ENCODE assay signal across 12 cellular contexts in genomic region chr16:66359012-66359411, GRCh38. TPM values are rescaled to one million over a fixed set of nuclear protein-coding genes. Genes with fewer than 3 reads are reported as not detected.
DNase-seq lines count a peak whose midpoint lies in the region; ATAC-seq, FAIRE-seq and TF ChIP-seq lines count a peak whose summit lies in the region.
"Had no signal": no experiment of that assay in that cellular context is flagged by ENCODE, and none has a peak within 500 bp of the region (broad histone marks: within the 10 kb centered on the region; RNA-seq: fewer than 3 reads in every experiment).

No MANE protein-coding gene starts in this region.

- H3K4me1 ChIP-seq in keratinocyte (ENCODE audit: control insufficient read depth, extremely low read depth, insufficient read depth, low read length): peaks cover 24% of the 10 kb centered on the region
- H3K4me1 ChIP-seq: BE2C had no signal

- no peaks in the 10 kb centered on the region for H4K20me1 ChIP-seq in keratinocyte (ENCODE audit: control insufficient read depth, extremely low read depth, insufficient read depth, low read length)

- H3K27me3 ChIP-seq in keratinocyte (ENCODE audit: control insufficient read depth, extremely low read depth, insufficient read depth, low read length): peaks cover 11% of the 10 kb centered on the region

- dilution Hi-C loops in keratinocyte (cut with MboI; ENCODE audit: extremely low pct_ligation_motif_present, low sequenced_read_pairs): no loop called here

- in situ Hi-C loops in ACHN (cut with HindIII; ENCODE audit: low pct_ligation_motif_present, low pct_unique_long_range_greater_than_20kb, low sequenced_read_pairs) (no loop called here), astrocyte of the spinal cord (cut with HindIII; ENCODE audit: low sequenced_read_pairs) (no loop called here)

- DNase-seq in ACHN (peak; percentile 64), HS-5 (ENCODE audit: low read depth) (peak; percentile 30), astrocyte of the spinal cord (ENCODE audit: low read depth, low spot score) (peak; percentile 56), keratinocyte (ENCODE audit: low read depth, low spot score) (peak; percentile 32), SK-N-DZ (ENCODE audit: low spot score) (no peak)
- DNase-seq in stimulated activated CD4-positive, alpha-beta T cell treated with anti-CD3 and anti-CD28 coated beads, Interleukin-15, amount 100 ng/mL, for 24 hours: no peak
- DNase-seq: activated CD8-positive, alpha-beta memory T cell treated with anti-CD3 and anti-CD28 coated beads for 24 hours; GF-D8; naive B cell had no signal

- no peaks in the 10 kb centered on the region for H3K9me3 ChIP-seq in keratinocyte (ENCODE audit: control insufficient read depth, low read depth, low read length)
- H3K9me3 ChIP-seq: BE2C had no signal

- no peak overlapping the region for H3K27ac ChIP-seq in keratinocyte (ENCODE audit: control insufficient read depth, insufficient read depth, low read length)

- H3K36me3 ChIP-seq in keratinocyte (ENCODE audit: control insufficient read depth in 2 of 2, extremely low read depth in 1 of 2, insufficient read depth in 2 of 2, low read length in 2 of 2): no peaks in the 10 kb centered on the region
- H3K36me3 ChIP-seq: BE2C had no signal

- no peak overlapping the region for H2AFZ ChIP-seq in keratinocyte (ENCODE audit: control insufficient read depth, low read length)

- H3K79me2 ChIP-seq in keratinocyte (ENCODE audit: control insufficient read depth, insufficient read depth, low read length): no peaks in the 10 kb centered on the region

- H3K4me3 ChIP-seq in astrocyte of the spinal cord (ENCODE audit: low read depth, low read length) (no peak overlapping the region), keratinocyte (ENCODE audit: control insufficient read depth in 2 of 3, extremely low read depth in 1 of 3, insufficient read depth in 2 of 3, low read depth in 1 of 3, low read length in 3 of 3) (no peak overlapping the region)

- FAIRE-seq in keratinocyte (lab: Jason Lieb, UNC): peak; percentile 29

- no peak for TF ChIP-seq CTCF in astrocyte of the spinal cord (IDR thresholded peaks at IDR 0.05; ENCODE audit: low read depth, low read length)
- TF ChIP-seq CTCF in keratinocyte (optimal IDR thresholded peaks at IDR 0.05 in 1 of 3, IDR thresholded peaks at IDR 0.05 in 1 of 3, conservative IDR thresholded peaks at IDR 0.05 in 1 of 3; ENCODE audit: extremely low read depth in 1 of 3, insufficient read depth in 2 of 3, low read length in 3 of 3): no peak

- no peak overlapping the region for H3K9ac ChIP-seq in keratinocyte (ENCODE audit: control insufficient read depth, extremely low read depth, insufficient read depth, low read length)

- H3K4me2 ChIP-seq in keratinocyte (ENCODE audit: control insufficient read depth, extremely low read depth, insufficient read depth, low read depth, low read length): peak overlapping the region; percentile 25

- no peaks in the 10 kb centered on the region for H3K9me1 ChIP-seq in keratinocyte (ENCODE audit: control insufficient read depth, extremely low read depth, insufficient read depth, low read length)

- ATAC-seq in HG03520 (IDR thresholded peaks at IDR 0.05; ENCODE audit: unreplicated experiment): no peak
- ATAC-seq in HG02938 (IDR thresholded peaks at IDR 0.05; ENCODE audit: unreplicated experiment): no peak

RNA-seq across cellular contexts. Expression of gene CDH5, which starts 7.5 kb away (rescaled TPM):
- polyA plus RNA-seq in keratinocyte: 0.02 to 0.05 TPM in 2 of 3 replicates, not detected in the other
- 0.85 TPM for polyA plus RNA-seq in keratinocyte (2011; ENCODE audit: low read depth)
- polyA plus RNA-seq in keratinocyte (2011; cell fraction: cytosol; rRNA removed): 0.01 TPM in 1 of 2 replicates, not detected in the other
- 0.06 and 0.12 TPM in 2 replicates for polyA plus RNA-seq in keratinocyte (2011; cell fraction: nucleus; rRNA removed)
- 0.06 TPM in 1 of 2 replicates, not detected in the other for polyA plus RNA-seq in keratinocyte (2012; ENCODE audit: low replicate concordance)
- polyA minus RNA-seq in keratinocyte: not detected in 3 replicates
- not detected for polyA minus RNA-seq in keratinocyte (2011; cell fraction: cytosol; rRNA and poly(A)+ RNA removed)
- polyA minus RNA-seq in keratinocyte (2011; cell fraction: nucleus; rRNA and poly(A)+ RNA removed): not detected in 2 replicates
- polyA plus RNA-seq in SK-N-DZ (2014; cell fraction: cytosol; rRNA removed): not detected in 2 replicates
- polyA plus RNA-seq in SK-N-DZ (2014; cell fraction: nucleus; rRNA removed): not detected in 2 replicates

Comparison
In these comparisons a context has a peak if more than half of its experiments do, and no peak if none do; other contexts are left out.
1. DNase-seq: peak in ACHN (single experiment), HS-5 (single experiment), astrocyte of the spinal cord (single experiment) and keratinocyte (single experiment); none in stimulated activated CD4-positive, alpha-beta T cell treated with anti-CD3 and anti-CD28 coated beads, Interleukin-15, amount 100 ng/mL, for 24 hours (single experiment) and SK-N-DZ (single experiment).